In genomic region chr6:27582928-27583725, GRCh38 we compare ENCODE assay signal across 8 cellular contexts.
DNase-seq lines count a peak whose midpoint lies in the region; FAIRE-seq and TF ChIP-seq lines count a peak whose summit lies in the region.

No MANE protein-coding gene starts in this region.

- FAIRE-seq in A204.1 (lab: Jason Lieb, UNC), result peak; percentile 90
- FAIRE-seq in RCC 7860 (lab: Jason Lieb, UNC), result peak; percentile 21

- DNase-seq in GM20000 (ENCODE audit: low spot score) (peak; percentile 63), RCC 7860 (ENCODE audit: low spot score) (peak; percentile 65), cardiac fibroblast (ENCODE audit: low read depth in 2 of 2) (peak; percentile 65 to 85), pulmonary artery endothelial cell (ENCODE audit: low read depth, low spot score) (peak; percentile 1), NCI-H2196 (lab: John Stamatoyannopoulos, UW; ENCODE audit: unreplicated experiment) (no peak), DMS79 (lab: John Stamatoyannopoulos, UW) (no peak), NCI-H1092 treated with DMSO at 0.1 percent for 48 hours (lab: John Stamatoyannopoulos, UW) (no peak)

- peak overlapping the region in 1 of 2 donors; percentile 12 for H3K4me3 ChIP-seq in cardiac fibroblast (replicated peaks in 1 of 2; ENCODE audit: low read depth in 2 of 2, low read length in 2 of 2)

- no peak for TF ChIP-seq CTCF in GM20000 (IDR thresholded peaks at IDR 0.05; ENCODE audit: extremely low read depth, missing control alignments)
- no peak for TF ChIP-seq CTCF in cardiac fibroblast (IDR thresholded peaks at IDR 0.05; ENCODE audit: low read depth, low read length)

Comparison
In these comparisons a context has a peak if more than half of its experiments do, and no peak if none do; other contexts are left out.
1. DNase-seq: peak in GM20000 (single experiment), RCC 7860 (single experiment), cardiac fibroblast (2 of 2) and pulmonary artery endothelial cell (single experiment); none in NCI-H2196 (single experiment), DMS79 (single experiment) and NCI-H1092 treated with DMSO at 0.1 percent for 48 hours (single experiment).